In the genomic region with DNA sequence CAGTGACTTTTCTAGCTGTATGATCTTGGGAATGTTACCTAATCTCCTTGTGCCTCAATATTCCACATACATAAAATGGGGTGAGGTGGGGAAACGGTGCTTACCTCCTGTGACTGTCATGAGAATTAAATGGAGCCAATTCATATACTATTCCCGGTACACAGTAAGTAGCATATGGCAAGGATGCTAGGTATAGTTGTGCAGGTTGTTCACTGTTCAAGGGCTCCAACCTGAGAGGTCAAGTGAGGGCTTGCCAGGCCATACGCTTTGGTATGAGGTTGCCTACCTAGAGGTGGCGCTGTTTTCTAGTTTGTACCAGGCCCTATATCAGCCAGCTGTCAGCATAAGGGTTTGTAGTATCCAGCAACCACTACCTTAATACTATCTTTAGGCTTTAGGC, we compare ENCODE assay signal across 8 cellular contexts. TPM values are rescaled to one million over a fixed set of nuclear protein-coding genes. Genes with fewer than 3 reads are reported as not detected.
DNase-seq lines count a peak whose midpoint lies in the region; ATAC-seq and TF ChIP-seq lines count a peak whose summit lies in the region.

No MANE protein-coding gene starts in this region.

- H3K36me3 ChIP-seq in ovary: no peaks in the 10 kb centered on the region

- TF ChIP-seq EP300 in ovary (IDR thresholded peaks at IDR 0.05): no peak

- peak; percentile 33 for TF ChIP-seq CTCF in chondrocyte (IDR thresholded peaks at IDR 0.05)
- peak; percentile 46 for TF ChIP-seq CTCF in retinal pigment epithelial cell (conservative IDR thresholded peaks at IDR 0.05; ENCODE audit: low read depth, low read length)
- TF ChIP-seq CTCF in ovary (IDR thresholded peaks at IDR 0.05): no peak

- H3K27me3 Mint-ChIP-seq in chondrocyte (ENCODE audit: low read depth): peaks cover 30% of the 10 kb centered on the region

- H3K4me1 ChIP-seq in ovary (ENCODE audit: insufficient read depth): no peaks in the 10 kb centered on the region

- no peak overlapping the region for H3K4me3 Mint-ChIP-seq in chondrocyte (ENCODE audit: unreplicated experiment)

- H3K9me3 ChIP-seq in ovary: no peaks in the 10 kb centered on the region

- H3K4me1 Mint-ChIP-seq in chondrocyte (ENCODE audit: low read depth): peaks cover 3% of the 10 kb centered on the region

- DNase-seq in NCI-H748 (lab: John Stamatoyannopoulos, UW; ENCODE audit: unreplicated experiment) (peak; percentile 10), NCI-H748 treated with DMSO at 0.1 percent for 48 hours (lab: John Stamatoyannopoulos, UW) (no peak), NCI-H1694 treated with DMSO at 0.1 percent for 48 hours (lab: John Stamatoyannopoulos, UW) (peak; percentile 14), chondrocyte (ENCODE audit: low spot score) (no peak), retinal pigment epithelial cell (ENCODE audit: low read depth) (no peak), ovary (no peak)

- H3K4me3 ChIP-seq in retinal pigment epithelial cell (ENCODE audit: low read length) (no peak overlapping the region), ovary (no peak overlapping the region)

- H3K27me3 ChIP-seq in ovary: no peaks in the 10 kb centered on the region

- H3K36me3 Mint-ChIP-seq in chondrocyte (ENCODE audit: low read depth): no peaks in the 10 kb centered on the region

- H3K27ac Mint-ChIP-seq in chondrocyte (ENCODE audit: unreplicated experiment): no peak overlapping the region

- intact Hi-C loops in ovary (cut with DNase I): no loop called here

- no peaks in the 10 kb centered on the region for H3K9me3 Mint-ChIP-seq in chondrocyte (ENCODE audit: low read depth)

- ATAC-seq in GM18909 (IDR thresholded peaks at IDR 0.05; ENCODE audit: poor library complexity, unreplicated experiment) (no peak), HG02884 (IDR thresholded peaks at IDR 0.05; ENCODE audit: unreplicated experiment) (no peak)

- 54 to 58% (median 55%) methylated on average over 4 of the region's 4 CpGs for WGBS in ovary, 3 donors

- TF ChIP-seq POLR2A in ovary (IDR thresholded peaks at IDR 0.05): no peak

- H3K27ac ChIP-seq in ovary: no peak overlapping the region

RNA-seq across cellular contexts. Expression of a gene that starts 3.6 kb away (rescaled TPM):
- total RNA-seq in chondrocyte: not detected in 3 replicates
- total RNA-seq in ovary: 1 to 10 TPM in 3 of 7 donors, under 1 TPM in 4; 0.45 to 1.7 (median 0.69) TPM
- polyA plus RNA-seq in ovary: 1 to 10 TPM in 1 of 2 donors, under 1 TPM in 1; 0.67 to 1.5 TPM

RNA-seq across cellular contexts. Expression of a gene that starts 59.8 kb away (rescaled TPM):
- total RNA-seq in chondrocyte: 1.4 to 1.7 TPM (median 1.7 TPM) in 3 replicates
- 10 to 100 TPM in 1 of 7 donors, 1 to 10 TPM in 6; 1.5 to 18.4 (median 4.4) TPM for total RNA-seq in ovary
- polyA plus RNA-seq in ovary: 1 to 10 TPM; 2.1 to 7.2 TPM

Comparison
In these comparisons a context has a peak if more than half of its experiments do, and no peak if none do; other contexts are left out.
1. DNase-seq: peak in NCI-H748 (single experiment) and NCI-H1694 treated with DMSO at 0.1 percent for 48 hours (single experiment); none in NCI-H748 treated with DMSO at 0.1 percent for 48 hours (single experiment), chondrocyte (single experiment), retinal pigment epithelial cell (single experiment) and ovary (0 of 5).
2. CTCF ChIP-seq: peak in chondrocyte (single experiment) and retinal pigment epithelial cell (single experiment); none in ovary (0 of 3).